In the genomic region with DNA sequence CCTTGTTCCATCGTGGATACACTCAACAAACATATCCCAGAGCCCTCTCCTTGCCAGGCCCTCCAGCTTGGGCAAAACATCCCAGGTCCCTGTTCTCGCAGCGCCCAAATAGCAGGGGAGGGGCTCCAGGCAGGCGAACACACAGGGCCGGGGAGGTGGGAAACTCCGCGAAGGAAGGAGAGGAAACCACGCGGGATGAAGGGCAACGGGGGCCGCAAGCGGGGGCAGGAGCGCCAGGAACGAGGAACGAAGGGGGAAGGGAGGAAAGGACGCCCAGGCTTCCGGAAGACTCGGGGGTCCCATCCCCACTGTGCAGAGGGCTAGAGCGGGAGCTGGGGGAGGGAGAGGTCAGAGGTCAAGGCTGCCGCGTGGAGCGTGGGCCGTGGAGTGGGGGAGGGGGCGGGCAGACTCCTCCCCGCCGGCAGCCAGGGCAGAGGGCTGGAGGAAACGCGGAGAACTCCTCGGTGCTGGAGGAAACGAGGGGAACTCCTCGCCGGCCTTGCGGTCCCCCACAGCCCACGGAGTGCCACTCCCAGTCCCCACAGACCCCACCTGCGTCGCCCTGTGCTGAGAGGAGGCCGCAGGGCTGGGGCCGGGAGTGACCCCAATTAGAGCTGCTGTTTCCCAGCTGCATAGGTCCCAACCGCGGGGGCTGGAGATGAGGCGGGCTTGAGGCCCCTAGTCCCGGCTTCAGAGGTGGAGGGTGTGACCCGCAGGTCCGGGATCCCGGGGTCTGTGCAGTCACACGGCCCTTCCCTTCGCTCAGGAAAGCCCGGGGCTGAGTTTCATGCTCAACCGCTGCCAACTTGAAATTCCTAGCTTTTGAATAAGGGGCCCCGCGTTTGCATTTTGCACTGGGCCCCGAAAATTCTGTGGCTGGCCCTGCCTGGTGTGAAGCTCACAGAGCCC, we compare ENCODE assay signal across 8 cellular contexts. TPM values are rescaled to one million over a fixed set of nuclear protein-coding genes. Genes with fewer than 3 reads are reported as not detected.
DNase-seq lines count a peak whose midpoint lies in the region; ATAC-seq and TF ChIP-seq lines count a peak whose summit lies in the region.

No MANE protein-coding gene starts in this region.

- 15% methylated on average over 16 of the region's 52 CpGs; no CpG with 5 or more reads in 1 of the 2 donors for WGBS in gastroesophageal sphincter (ENCODE audit: low coverage in 1 of 2), 2 donors

- ATAC-seq in gastroesophageal sphincter (no peak), GM21423 (IDR thresholded peaks at IDR 0.05; ENCODE audit: unreplicated experiment) (no peak)

- no peak for TF ChIP-seq EP300 in gastroesophageal sphincter (IDR thresholded peaks at IDR 0.05)

- TF ChIP-seq CTCF in gastroesophageal sphincter (IDR thresholded peaks at IDR 0.05), result no peak

- TF ChIP-seq POLR2A in gastroesophageal sphincter (IDR thresholded peaks at IDR 0.05), result no peak

- H3K4me3 ChIP-seq in ACC112 (ENCODE audit: low read depth, low read length), result peak overlapping the region; percentile 72
- H3K4me3 ChIP-seq in gastroesophageal sphincter, result peak overlapping the region; percentile 5 to 51
- peak overlapping the region in 6 of 7 experiments; percentile 13 to 74 (median 20) for H3K4me3 ChIP-seq in skin epidermis

- peak in 45 of 76 experiments; percentile 10 to 87 (median 45) for DNase-seq in HUDEP-2 (lab: John Stamatoyannopoulos, UW; ENCODE audit: unreplicated experiment in 76 of 76)
- peak; percentile 86 for DNase-seq in activated CD8-positive, alpha-beta memory T cell treated with anti-CD3 and anti-CD28 coated beads, Interleukin-2, amount 50 U/mL, for 48 hours
- no peak for DNase-seq in dedifferentiated amniotic fluid mesenchymal stem cell (ENCODE audit: extremely low spot score)
- DNase-seq in NCI-H2171 (lab: John Stamatoyannopoulos, UW), result no peak

- no peaks in the 10 kb centered on the region for H3K9me3 ChIP-seq in gastroesophageal sphincter

- H3K4me1 ChIP-seq in ACC112 (ENCODE audit: control insufficient read depth, insufficient read depth, low read length, unreplicated experiment) (peaks cover 6% of the 10 kb centered on the region), gastroesophageal sphincter (peaks cover 0 to 58% (median 29%) of the 10 kb centered on the region in 3 donors)

- H3K27me3 ChIP-seq in ACC112 (ENCODE audit: insufficient read depth, low read length), result no peaks in the 10 kb centered on the region
- no peaks in the 10 kb centered on the region for H3K27me3 ChIP-seq in gastroesophageal sphincter

- peaks cover 8% of the 10 kb centered on the region for H3K79me2 ChIP-seq in ACC112 (ENCODE audit: control insufficient read depth, insufficient read depth, low read length, unreplicated experiment)

- H3K36me3 ChIP-seq in ACC112 (ENCODE audit: insufficient read depth, low read length) (no peaks in the 10 kb centered on the region), gastroesophageal sphincter (peaks cover 0 to 20% of the 10 kb centered on the region in 2 donors)

- H2AFZ ChIP-seq in ACC112 (ENCODE audit: low read length, unreplicated experiment), result peak overlapping the region; percentile 96

- H3K27ac ChIP-seq in ACC112 (ENCODE audit: low read depth, low read length), result no peak overlapping the region
- H3K27ac ChIP-seq in gastroesophageal sphincter, result peak overlapping the region; percentile 24 to 83 (median 80)
- H3K27ac ChIP-seq in skin epidermis, result peak overlapping the region in 20 of 21 experiments; percentile 24 to 84 (median 58)

RNA-seq across cellular contexts. Expression of a gene that starts 1.2 kb away (rescaled TPM):
- 100 to 1,000 TPM in 2 of 4 donors, 10 to 100 TPM in 2; 50.9 to 190 (median 106) TPM for total RNA-seq in gastroesophageal sphincter

RNA-seq across cellular contexts. Expression of a gene that starts 38.9 kb away (rescaled TPM):
- total RNA-seq in gastroesophageal sphincter, result 10 to 100 TPM; 16.5 to 30.4 (median 25.1) TPM

Comparison
In these comparisons a context has a peak if more than half of its experiments do, and no peak if none do; other contexts are left out.
1. H3K4me3 ChIP-seq: peak in every context shown above with its lines; median percentile 72 in ACC112; 28 in gastroesophageal sphincter; 20 in skin epidermis.
2. DNase-seq: peak in HUDEP-2 (45 of 76) and activated CD8-positive, alpha-beta memory T cell treated with anti-CD3 and anti-CD28 coated beads, Interleukin-2, amount 50 U/mL, for 48 hours (single experiment); none in dedifferentiated amniotic fluid mesenchymal stem cell (single experiment) and NCI-H2171 (single experiment).